In genomic region chr7:97167749-97168148, GRCh38 we compare ENCODE assay signal across 1 cellular context.
TF ChIP-seq lines count a peak whose summit lies in the region.

No MANE protein-coding gene starts in this region.

TF ChIP-seq in IMR-90, 13 proteins besides CTCF, POLR2A, EP300 and RAD21:
- TF ChIP-seq RFX5 (IDR thresholded peaks at IDR 0.05; ENCODE audit: low read depth, low read length) (no peak), CEBPB (IDR thresholded peaks at IDR 0.05; ENCODE audit: low read depth, low read length) (no peak)
